ENCODE assay signal across 8 cellular contexts in genomic region chr4:159048166-159048886, GRCh38. TPM values are rescaled to one million over a fixed set of nuclear protein-coding genes. Genes with fewer than 3 reads are reported as not detected.
A peak's percentile ranks its signal among the peaks of the same experiment; 100 is the strongest.
DNase-seq lines count a peak whose midpoint lies in the region; ATAC-seq and TF ChIP-seq lines count a peak whose summit lies in the region.

No MANE protein-coding gene starts in this region.

- H2BK120ac ChIP-seq in neuronal stem cell (ENCODE audit: low read depth, low read length): no peak overlapping the region

- BruUV-seq in Panc1 (replicated peaks; lab: Mats Ljungman, UMichigan): no TSS peak

- peaks cover 28% of the 10 kb centered on the region for H3K4me1 Mint-ChIP-seq in activated CD4-positive, alpha-beta T cell treated with anti-CD3 and anti-CD28 coated beads, Interleukin-2, amount 10 ng/mL, durations not matched to agents 24 days and 14 days
- H3K4me1 Mint-ChIP-seq in endothelial cell (ENCODE audit: unreplicated experiment): peaks cover 13% of the 10 kb centered on the region

- TF ChIP-seq CTCF in Panc1 (IDR thresholded peaks at IDR 0.05) (no peak), fibroblast of the aortic adventitia (IDR thresholded peaks at IDR 0.05; ENCODE audit: insufficient read depth, low read length) (no peak), endothelial cell (IDR thresholded peaks at IDR 0.05; ENCODE audit: unreplicated experiment) (no peak)

- H2BK5ac ChIP-seq in neuronal stem cell (ENCODE audit: low read length): no peak overlapping the region

- H3K14ac ChIP-seq in neuronal stem cell (ENCODE audit: low read length): no peak overlapping the region

- H3K9me3 ChIP-seq in Panc1 (ENCODE audit: control insufficient read depth, insufficient read depth, low read depth, low read length): no peaks in the 10 kb centered on the region
- no peaks in the 10 kb centered on the region for H3K9me3 ChIP-seq in neuronal stem cell (replicated peaks in 1 of 2; ENCODE audit: control insufficient read depth in 2 of 2, insufficient read depth in 1 of 2, low read depth in 1 of 2, low read length in 2 of 2)

- peak overlapping the region; percentile 79 for H2AFZ ChIP-seq in neuronal stem cell (ENCODE audit: low read length)

- peak overlapping the region; percentile 28 to 37 for H3K4me3 ChIP-seq in Panc1 (ENCODE audit: low read depth in 2 of 2, low read length in 2 of 2)
- H3K4me3 ChIP-seq in fibroblast of the aortic adventitia (ENCODE audit: low read depth, low read length): peak overlapping the region; percentile 53
- no peak overlapping the region for H3K4me3 ChIP-seq in neuronal stem cell (ENCODE audit: low read length in 2 of 2)

- DNase-seq in DMS114 treated with DMSO at 0.1 percent for 48 hours (lab: John Stamatoyannopoulos, UW; ENCODE audit: unreplicated experiment) (peak; percentile 31), Panc1 (ENCODE audit: low read depth, low spot score) (peak; percentile 15), fibroblast of the aortic adventitia (ENCODE audit: low read depth) (peak; percentile 86), neuronal stem cell (ENCODE audit: low spot score) (peak; percentile 21), OCI-M2 (lab: John Stamatoyannopoulos, UW; ENCODE audit: unreplicated experiment) (no peak), endothelial cell (ENCODE audit: low spot score) (no peak)
- DNase-seq in activated CD4-positive, alpha-beta T cell treated with anti-CD3 and anti-CD28 coated beads, Interleukin-2, amount 10 ng/mL, durations not matched to agents 24 days and 14 days: no peak

- H3K4me1 ChIP-seq in Panc1 (ENCODE audit: control insufficient read depth, insufficient read depth, low read length) (peaks cover 5% of the 10 kb centered on the region; the same call in 1 of the 2 replicates), neuronal stem cell (ENCODE audit: control insufficient read depth in 2 of 2, insufficient read depth in 1 of 2, low read depth in 1 of 2, low read length in 2 of 2) (peaks cover 18% of the 10 kb centered on the region in 2 donors)

- no peaks in the 10 kb centered on the region for H3K36me3 ChIP-seq in Panc1 (ENCODE audit: control insufficient read depth, insufficient read depth, low read length)
- no peaks in the 10 kb centered on the region for H3K36me3 ChIP-seq in neuronal stem cell (replicated peaks in 1 of 2; ENCODE audit: control insufficient read depth in 2 of 2, insufficient read depth in 2 of 2, low read length in 2 of 2)

- H3K9ac ChIP-seq in neuronal stem cell (ENCODE audit: low read depth, low read length, poor library complexity): no peak overlapping the region

- H4K91ac ChIP-seq in neuronal stem cell (ENCODE audit: low read depth, low read length, poor library complexity): peak overlapping the region; percentile 5

- in situ Hi-C loops in Panc1 (cut with HindIII; ENCODE audit: low pct_unique_long_range_greater_than_20kb, low sequenced_read_pairs): no loop called here

- no peak overlapping the region for H3K4me3 Mint-ChIP-seq in activated CD4-positive, alpha-beta T cell treated with anti-CD3 and anti-CD28 coated beads, Interleukin-2, amount 10 ng/mL, durations not matched to agents 24 days and 14 days
- H3K4me3 Mint-ChIP-seq in endothelial cell (ENCODE audit: unreplicated experiment): no peak overlapping the region

- H3K36me3 Mint-ChIP-seq in activated CD4-positive, alpha-beta T cell treated with anti-CD3 and anti-CD28 coated beads, Interleukin-2, amount 10 ng/mL, durations not matched to agents 24 days and 14 days (ENCODE audit: low read depth): no peaks in the 10 kb centered on the region
- H3K36me3 Mint-ChIP-seq in endothelial cell (ENCODE audit: low read depth, unreplicated experiment): no peaks in the 10 kb centered on the region

- H3K27ac ChIP-seq in Panc1 (ENCODE audit: low read length) (no peak overlapping the region), neuronal stem cell (replicated peaks; ENCODE audit: low read length) (no peak overlapping the region)

- POLR2A ChIA-PET in Panc1 (lab: Charles Lee): no interaction called here

- no peak overlapping the region for H3K4ac ChIP-seq in neuronal stem cell (ENCODE audit: low read length)

- no peak overlapping the region for H3K18ac ChIP-seq in neuronal stem cell (ENCODE audit: low read length)

- no peak overlapping the region for H2BK12ac ChIP-seq in neuronal stem cell (ENCODE audit: low read length)

- no peaks in the 10 kb centered on the region for H3K9me3 Mint-ChIP-seq in activated CD4-positive, alpha-beta T cell treated with anti-CD3 and anti-CD28 coated beads, Interleukin-2, amount 10 ng/mL, durations not matched to agents 24 days and 14 days
- H3K9me3 Mint-ChIP-seq in endothelial cell (ENCODE audit: unreplicated experiment): no peaks in the 10 kb centered on the region

- CTCF ChIA-PET in Panc1 (lab: Charles Lee): no interaction called here

- peaks cover 5% of the 10 kb centered on the region for H3K27me3 Mint-ChIP-seq in activated CD4-positive, alpha-beta T cell treated with anti-CD3 and anti-CD28 coated beads, Interleukin-2, amount 10 ng/mL, durations not matched to agents 24 days and 14 days
- H3K27me3 Mint-ChIP-seq in endothelial cell (ENCODE audit: unreplicated experiment): no peaks in the 10 kb centered on the region

- no peak overlapping the region for H4K8ac ChIP-seq in neuronal stem cell (ENCODE audit: low read depth, low read length)

- H3K27ac Mint-ChIP-seq in activated CD4-positive, alpha-beta T cell treated with anti-CD3 and anti-CD28 coated beads, Interleukin-2, amount 10 ng/mL, durations not matched to agents 24 days and 14 days: no peak overlapping the region
- no peak overlapping the region for H3K27ac Mint-ChIP-seq in endothelial cell (ENCODE audit: unreplicated experiment)

- WGBS in neuronal stem cell (ENCODE audit: extremely low coverage in 2 of 2, insufficient read length in 2 of 2, insufficient replicate concordance in 1 of 2), 2 donors: no CpG with 5 or more reads among the region's 16 CpGs

- no peak overlapping the region for H3K4me2 ChIP-seq in neuronal stem cell (ENCODE audit: insufficient read depth, low read length, poor library complexity, severe bottlenecking)

- no peaks in the 10 kb centered on the region for H3K79me1 ChIP-seq in neuronal stem cell (ENCODE audit: low read depth, low read length)

- H2BK15ac ChIP-seq in neuronal stem cell (ENCODE audit: low read length): no peak overlapping the region

- H3K27me3 ChIP-seq in Panc1 (ENCODE audit: control insufficient read depth, insufficient read depth, low read length) (no peaks in the 10 kb centered on the region), neuronal stem cell (ENCODE audit: control insufficient read depth in 3 of 3, insufficient read depth in 3 of 3, low read depth in 1 of 3, low read length in 3 of 3) (no peaks in the 10 kb centered on the region)

- intact Hi-C loops in Panc1 (cut with micrococcal nuclease; ENCODE audit: unreplicated experiment): no loop called here
- intact Hi-C loops in activated CD4-positive, alpha-beta T cell treated with anti-CD3 and anti-CD28 coated beads, Interleukin-2, amount 10 ng/mL, durations not matched to agents 24 days and 14 days (cut with micrococcal nuclease): no loop called here

- H2AK5ac ChIP-seq in neuronal stem cell (ENCODE audit: low read depth, low read length): no peak overlapping the region

- no peak overlapping the region for H3K23ac ChIP-seq in neuronal stem cell (ENCODE audit: low read depth, low read length, poor library complexity)

- ATAC-seq in Panc1 (peak; percentile 90), GM21737 (IDR thresholded peaks at IDR 0.05; ENCODE audit: unreplicated experiment) (no peak)

RNA-seq across cellular contexts. Expression of gene RAPGEF2, which starts 54.6 kb away (rescaled TPM):
- total RNA-seq in Panc1 (2021; ENCODE audit: unreplicated experiment) (17.6 TPM), fibroblast of the aortic adventitia (ENCODE audit: low replicate concordance) (25.7 and 44.0 TPM in 2 replicates), endothelial cell (ENCODE audit: unreplicated experiment) (108 TPM)
- polyA plus RNA-seq in Panc1 (2012; ENCODE audit: insufficient read length): 11.6 TPM
- 19.0 TPM for polyA plus RNA-seq in neuronal stem cell (2013, experiment 1 of 2)
- 19.5 TPM for polyA plus RNA-seq in neuronal stem cell (2013, experiment 2 of 2)
- total RNA-seq in activated CD4-positive, alpha-beta T cell treated with anti-CD3 and anti-CD28 coated beads, Interleukin-2, amount 10 ng/mL, durations not matched to agents 24 days and 14 days: 27.1 and 32.0 TPM in 2 replicates

Comparison
In these comparisons a context has a peak if more than half of its experiments do, and no peak if none do; other contexts are left out.
1. DNase-seq: peak in DMS114 treated with DMSO at 0.1 percent for 48 hours (single experiment), Panc1 (single experiment), fibroblast of the aortic adventitia (single experiment) and neuronal stem cell (single experiment); none in activated CD4-positive, alpha-beta T cell treated with anti-CD3 and anti-CD28 coated beads, Interleukin-2, amount 10 ng/mL, durations not matched to agents 24 days and 14 days (single experiment), OCI-M2 (single experiment) and endothelial cell (single experiment).
2. H3K4me3 ChIP-seq: peak in Panc1 (2 of 2) and fibroblast of the aortic adventitia (single experiment); none in neuronal stem cell (0 of 2).